ENCODE assay signal across 1 cellular context in the genomic region with DNA sequence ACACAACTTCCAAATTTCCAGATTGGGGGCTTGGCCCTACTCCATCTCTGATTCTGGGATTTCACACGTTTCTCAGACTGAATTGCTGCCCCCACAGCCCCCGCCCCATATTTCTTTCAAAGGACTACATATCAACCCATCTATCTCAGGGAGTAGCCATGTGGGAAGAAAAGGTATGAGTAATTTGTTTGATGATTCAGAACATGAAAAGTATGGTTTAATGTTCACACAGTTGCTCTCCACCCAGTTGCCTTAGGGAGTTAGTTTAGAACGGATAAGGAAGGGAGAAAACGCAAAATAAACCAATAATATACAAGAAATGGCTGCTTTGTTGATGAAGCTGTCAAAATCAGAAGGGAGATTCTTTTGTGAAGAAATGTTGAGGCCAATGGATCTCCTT.
TF ChIP-seq lines count a peak whose summit lies in the region.

No MANE protein-coding gene starts in this region.

TF ChIP-seq in IMR-90, 13 proteins besides CTCF, POLR2A, EP300 and RAD21 (continued from another document):
- TF ChIP-seq, protein P1, sequence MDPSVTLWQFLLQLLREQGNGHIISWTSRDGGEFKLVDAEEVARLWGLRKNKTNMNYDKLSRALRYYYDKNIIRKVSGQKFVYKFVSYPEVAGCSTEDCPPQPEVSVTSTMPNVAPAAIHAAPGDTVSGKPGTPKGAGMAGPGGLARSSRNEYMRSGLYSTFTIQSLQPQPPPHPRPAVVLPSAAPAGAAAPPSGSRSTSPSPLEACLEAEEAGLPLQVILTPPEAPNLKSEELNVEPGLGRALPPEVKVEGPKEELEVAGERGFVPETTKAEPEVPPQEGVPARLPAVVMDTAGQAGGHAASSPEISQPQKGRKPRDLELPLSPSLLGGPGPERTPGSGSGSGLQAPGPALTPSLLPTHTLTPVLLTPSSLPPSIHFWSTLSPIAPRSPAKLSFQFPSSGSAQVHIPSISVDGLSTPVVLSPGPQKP (IDR thresholded peaks at IDR 0.05; ENCODE audit: borderline replicate concordance, low read depth, low read length), result no peak
- TF ChIP-seq FOS (IDR thresholded peaks at IDR 0.05; ENCODE audit: low read depth, low read length) (no peak), BHLHE40 (IDR thresholded peaks at IDR 0.05; ENCODE audit: low read depth, low read length) (no peak), CHD1 (IDR thresholded peaks at IDR 0.05; ENCODE audit: low read depth, low read length) (no peak), SMC3 (IDR thresholded peaks at IDR 0.05; ENCODE audit: low read depth, low read length) (no peak), MAZ (IDR thresholded peaks at IDR 0.05; ENCODE audit: borderline replicate concordance, low read depth, low read length) (no peak), RFX5 (IDR thresholded peaks at IDR 0.05; ENCODE audit: low read depth, low read length) (no peak), RCOR1 (IDR thresholded peaks at IDR 0.05; ENCODE audit: insufficient replicate concordance, low read length) (no peak), MAFK (IDR thresholded peaks at IDR 0.05; ENCODE audit: low read depth, low read length) (no peak)
